ENCODE assay signal across 17 cellular contexts in genomic region chr2:150663143-150663542, GRCh38.
DNase-seq lines count a peak whose midpoint lies in the region; TF ChIP-seq lines count a peak whose summit lies in the region.
"Had no signal": no experiment of that assay in that cellular context is flagged by ENCODE, and none has a peak within 500 bp of the region (broad histone marks: within the 10 kb centered on the region; RNA-seq: fewer than 3 reads in every experiment).

No MANE protein-coding gene starts in this region.

- no peak for TF ChIP-seq POLR2A in adrenal gland (IDR thresholded peaks at IDR 0.05)

- WGBS in adrenal gland, 4 donors = 62 to 86% (median 73%) methylated on average over 1 of the region's 1 CpG

- H3K4me1 Mint-ChIP-seq in neural progenitor cell = no peaks in the 10 kb centered on the region
- H3K4me1 Mint-ChIP-seq: stimulated activated naive B cell treated with anti-CD40 and anti-IgM and Interleukin-4, amounts not matched to agents 10 μg/mL and 1 μg/mL and 100 μg/mL, for 72 hours; T-cell had no signal

- peak; percentile 72 for DNase-seq in COLO829 (ENCODE audit: low spot score)
- peak; percentile 56 for DNase-seq in MG63
- peak; percentile 86 to 95 for DNase-seq in cardiac fibroblast (ENCODE audit: low read depth in 2 of 2)
- DNase-seq in myocyte (ENCODE audit: low read depth) = peak; percentile 68
- DNase-seq in adrenal gland = no peak
- DNase-seq in GM19240 (ENCODE audit: insufficient read length, low spot score) = no peak
- DNase-seq in stimulated activated naive CD4-positive, alpha-beta T cell treated with Interleukin-2 at 50 U/mL for 16 hours (lab: John Stamatoyannopoulos, UW) = no peak
- no peak for DNase-seq in neural progenitor cell (ENCODE audit: low spot score)
- DNase-seq: activated CD4-positive, alpha-beta T cell treated with anti-CD3 and anti-CD28 coated beads for 1 hour; activated T-cell treated with anti-CD3 and anti-CD28 coated beads, Interleukin-2, amount 50 U/mL, for 1 hour; CD4-positive, alpha-beta T cell; NCI-H2171; psoas muscle; stimulated activated CD4-positive, alpha-beta T cell treated with anti-CD3 and anti-CD28 coated beads, Interleukin-4, amount 100 ng/mL, for 1 hour; stimulated activated naive B cell treated with anti-CD40 and anti-IgM and Interleukin-4, amounts not matched to agents 10 μg/mL and 1 μg/mL and 100 μg/mL, for 72 hours; T-cell had no signal

- H3F3A ChIP-seq in neural progenitor cell (ENCODE audit: low read depth) = no peaks in the 10 kb centered on the region

- H3K27ac ChIP-seq in adrenal gland = no peak overlapping the region
- H3K27ac ChIP-seq in neural progenitor cell = no peak overlapping the region
- H3K27ac ChIP-seq: ascending aorta, psoas muscle had no signal

- TF ChIP-seq CTCF in cardiac fibroblast (IDR thresholded peaks at IDR 0.05; ENCODE audit: low read depth, low read length) = no peak
- TF ChIP-seq CTCF in adrenal gland (IDR thresholded peaks at IDR 0.05) = no peak
- TF ChIP-seq CTCF in neural progenitor cell (IDR thresholded peaks at IDR 0.05) = no peak

- H3K79me2 ChIP-seq in neural progenitor cell (ENCODE audit: low read depth) = no peaks in the 10 kb centered on the region

- intact Hi-C loops in adrenal gland (cut with DNase I) = no loop called here

- H3K4me2 ChIP-seq in neural progenitor cell = no peak overlapping the region

- peaks cover 31% of the 10 kb centered on the region for H3K9me3 Mint-ChIP-seq in neural progenitor cell

- H2AFZ ChIP-seq in neural progenitor cell (replicated peaks) = no peak overlapping the region

- no peak overlapping the region for H3K4me3 Mint-ChIP-seq in neural progenitor cell
- H3K4me3 Mint-ChIP-seq: CD4-positive, alpha-beta T cell; stimulated activated naive B cell treated with anti-CD40 and anti-IgM and Interleukin-4, amounts not matched to agents 10 μg/mL and 1 μg/mL and 100 μg/mL, for 72 hours; T-cell had no signal

- no peaks in the 10 kb centered on the region for H4K20me1 ChIP-seq in neural progenitor cell (ENCODE audit: low read depth)

- H3K4me3 ChIP-seq in MG63 = no peak overlapping the region
- no peak overlapping the region for H3K4me3 ChIP-seq in cardiac fibroblast (replicated peaks in 1 of 2; ENCODE audit: low read depth in 2 of 2, low read length in 2 of 2)
- no peak overlapping the region for H3K4me3 ChIP-seq in adrenal gland
- no peak overlapping the region for H3K4me3 ChIP-seq in neural progenitor cell
- H3K4me3 ChIP-seq: ascending aorta, psoas muscle had no signal

- H3K9me3 ChIP-seq in MG63 = peaks cover 44% of the 10 kb centered on the region
- no peaks in the 10 kb centered on the region for H3K9me3 ChIP-seq in adrenal gland (replicated peaks in 1 of 3)
- no peaks in the 10 kb centered on the region for H3K9me3 ChIP-seq in neural progenitor cell (ENCODE audit: low read depth)
- H3K9me3 ChIP-seq: ascending aorta, psoas muscle had no signal

- H3K27me3 ChIP-seq in MG63 (no peaks in the 10 kb centered on the region), adrenal gland (no peaks in the 10 kb centered on the region), neural progenitor cell (no peaks in the 10 kb centered on the region)
- H3K27me3 ChIP-seq: ascending aorta had no signal

- no peaks in the 10 kb centered on the region for H3K27me3 Mint-ChIP-seq in neural progenitor cell (ENCODE audit: insufficient read depth, low read depth)
- H3K27me3 Mint-ChIP-seq: CD4-positive, alpha-beta T cell; stimulated activated naive B cell treated with anti-CD40 and anti-IgM and Interleukin-4, amounts not matched to agents 10 μg/mL and 1 μg/mL and 100 μg/mL, for 72 hours; T-cell had no signal

- H3K36me3 Mint-ChIP-seq in neural progenitor cell = no peaks in the 10 kb centered on the region
- H3K36me3 Mint-ChIP-seq: stimulated activated naive B cell treated with anti-CD40 and anti-IgM and Interleukin-4, amounts not matched to agents 10 μg/mL and 1 μg/mL and 100 μg/mL, for 72 hours; T-cell had no signal

- H3K27ac Mint-ChIP-seq in neural progenitor cell = no peak overlapping the region
- H3K27ac Mint-ChIP-seq: CD4-positive, alpha-beta T cell; stimulated activated naive B cell treated with anti-CD40 and anti-IgM and Interleukin-4, amounts not matched to agents 10 μg/mL and 1 μg/mL and 100 μg/mL, for 72 hours; T-cell had no signal

- H3K4me1 ChIP-seq in adrenal gland (replicated peaks in 1 of 2) (no peaks in the 10 kb centered on the region), neural progenitor cell (no peaks in the 10 kb centered on the region)
- H3K4me1 ChIP-seq: ascending aorta, psoas muscle had no signal

- H3K36me3 ChIP-seq in MG63 (no peaks in the 10 kb centered on the region; the same call in 1 of the 2 replicates), adrenal gland (replicated peaks in 1 of 2) (no peaks in the 10 kb centered on the region), neural progenitor cell (no peaks in the 10 kb centered on the region)
- H3K36me3 ChIP-seq: ascending aorta had no signal

- no peak overlapping the region for H3K9ac ChIP-seq in neural progenitor cell

Comparison
In these comparisons a context has a peak if more than half of its experiments do, and no peak if none do; other contexts are left out.
1. DNase-seq: peak in COLO829 (single experiment), MG63 (single experiment), cardiac fibroblast (2 of 2) and myocyte (single experiment); none in adrenal gland (0 of 7), GM19240 (single experiment), stimulated activated naive CD4-positive, alpha-beta T cell treated with Interleukin-2 at 50 U/mL for 16 hours (single experiment) and neural progenitor cell (single experiment).